ENCODE assay signal across 15 cellular contexts in the genomic region with DNA sequence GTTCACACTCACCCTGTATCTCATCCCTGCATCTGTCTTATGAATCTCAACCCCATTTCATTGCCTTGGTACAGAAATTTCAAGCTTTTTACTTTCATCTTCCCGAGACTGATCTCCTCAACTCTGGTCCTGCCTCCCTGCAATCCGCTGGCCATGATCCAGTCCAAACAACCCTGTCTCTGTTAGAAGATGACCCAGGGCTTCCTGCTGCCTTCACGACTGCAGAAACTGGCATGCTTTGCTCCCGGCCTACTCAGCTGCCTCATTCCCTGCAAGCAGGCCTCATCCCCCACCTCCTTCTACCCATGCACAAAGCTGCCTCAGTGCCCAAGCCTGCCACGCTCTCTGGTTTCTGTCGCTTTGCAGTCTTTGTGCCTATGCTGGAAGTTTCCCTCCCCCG. TPM values are rescaled to one million over a fixed set of nuclear protein-coding genes. Genes with fewer than 3 reads are reported as not detected.
DNase-seq lines count a peak whose midpoint lies in the region; ATAC-seq and TF ChIP-seq lines count a peak whose summit lies in the region.
"Had no signal": no experiment of that assay in that cellular context is flagged by ENCODE, and none has a peak within 500 bp of the region (broad histone marks: within the 10 kb centered on the region; RNA-seq: fewer than 3 reads in every experiment).

No MANE protein-coding gene starts in this region.

- WGBS in right cardiac atrium: 61% methylated on average over 7 of the region's 7 CpGs
- WGBS in mesendoderm (ENCODE audit: extremely low coverage, insufficient coverage, low lambda C conversion rate): no CpG with 5 or more reads among the region's 7 CpGs

- DNase-seq in right cardiac atrium (peak in 2 of 3 donors; percentile 51 to 72), Right ventricle myocardium inferior (ENCODE audit: missing footprints) (no peak), dermis blood vessel endothelial cell (peak; percentile 73), mesendoderm (no peak), ureter (ENCODE audit: low spot score) (peak; percentile 65), OCI-M2 (lab: John Stamatoyannopoulos, UW; ENCODE audit: unreplicated experiment) (no peak), 8988T (no peak), lower lobe of right lung (no peak)
- DNase-seq: body of pancreas; effector memory CD8-positive, alpha-beta T cell; NCI-H187 treated with DMSO at 0.1 percent for 48 hours; stimulated activated CD4-positive, alpha-beta T cell treated with anti-CD3 and anti-CD28 coated beads, Interleukin-1b, Interleukin-23, amount 100 ng/mL, for 48 hours had no signal

- TF ChIP-seq CTCF in lower lobe of right lung (IDR thresholded peaks at IDR 0.05): no peak

- H4K8ac ChIP-seq in mesendoderm (ENCODE audit: low read depth, low read length): no peak overlapping the region

- no peaks in the 10 kb centered on the region for H3K79me2 ChIP-seq in mesendoderm (ENCODE audit: control insufficient read depth, insufficient read depth, low read length)

- H3K27me3 ChIP-seq in right cardiac atrium (ENCODE audit: control insufficient read depth, insufficient read depth) (no peaks in the 10 kb centered on the region), mesendoderm (ENCODE audit: insufficient read depth, low read length, poor library complexity) (no peaks in the 10 kb centered on the region), lower lobe of right lung (ENCODE audit: low read depth) (no peaks in the 10 kb centered on the region)
- H3K27me3 ChIP-seq: body of pancreas, vagina had no signal

- no peak overlapping the region for H3K23ac ChIP-seq in mesendoderm (ENCODE audit: low read length)

- no peak overlapping the region for H3K4me2 ChIP-seq in mesendoderm (ENCODE audit: low read length)

- peak overlapping the region; percentile 2 for H3K56ac ChIP-seq in mesendoderm (ENCODE audit: low read length)

- H2AK5ac ChIP-seq in mesendoderm (ENCODE audit: low read length): no peak overlapping the region

- no peak overlapping the region for H2BK15ac ChIP-seq in mesendoderm (replicated peaks; ENCODE audit: low read depth)

- no peak overlapping the region for H2BK120ac ChIP-seq in mesendoderm (ENCODE audit: low read depth, low read length)

- H3K36me3 ChIP-seq in mesendoderm (ENCODE audit: control insufficient read depth, insufficient read depth, low read length): no peaks in the 10 kb centered on the region
- no peaks in the 10 kb centered on the region for H3K36me3 ChIP-seq in lower lobe of right lung
- H3K36me3 ChIP-seq: vagina had no signal

- ATAC-seq in right cardiac atrium (peak; percentile 37 to 79), Right ventricle myocardium inferior (no peak), lower lobe of right lung (no peak)
- ATAC-seq: activated CD4-positive, CD25-positive, alpha-beta regulatory T cell treated with anti-CD3 and anti-CD28 coated beads, Interleukin-2, amount 50 U/mL, for 24 hours; body of pancreas; effector memory CD8-positive, alpha-beta T cell; K562 had no signal

- H3K4ac ChIP-seq in mesendoderm (ENCODE audit: low read depth, low read length): no peak overlapping the region

- no peak overlapping the region for H3K18ac ChIP-seq in mesendoderm (ENCODE audit: low read length)

- H3K4me1 ChIP-seq in right cardiac atrium (ENCODE audit: control insufficient read depth, insufficient read depth, low read length) (no peaks in the 10 kb centered on the region), mesendoderm (ENCODE audit: control insufficient read depth, low read depth, low read length) (no peaks in the 10 kb centered on the region), lower lobe of right lung (no peaks in the 10 kb centered on the region)

- intact Hi-C loops in right cardiac atrium (cut with DNase I) (no loop called here), Right ventricle myocardium inferior (cut with DNase I) (no loop called here), lower lobe of right lung (cut with DNase I) (loop anchor here (10.0 kb wide), 1 partner anchor 166 kb away; no protein-coding TSS in a partner anchor)

- H3K27ac ChIP-seq in right cardiac atrium (ENCODE audit: low read length) (no peak overlapping the region), mesendoderm (ENCODE audit: low read depth, low read length) (no peak overlapping the region), lower lobe of right lung (no peak overlapping the region)
- H3K27ac ChIP-seq: body of pancreas, vagina had no signal

- no peaks in the 10 kb centered on the region for H3K79me1 ChIP-seq in mesendoderm (ENCODE audit: low read length)

- H3K4me3 ChIP-seq in right cardiac atrium (ENCODE audit: low read length) (no peak overlapping the region), mesendoderm (ENCODE audit: low read length) (no peak overlapping the region), lower lobe of right lung (no peak overlapping the region)
- H3K4me3 ChIP-seq: body of pancreas, K562, vagina had no signal

- H2BK5ac ChIP-seq in mesendoderm (ENCODE audit: low read length): no peak overlapping the region

- peak overlapping the region; percentile 6 for H4K5ac ChIP-seq in mesendoderm (ENCODE audit: low read length)

- H3K9ac ChIP-seq in mesendoderm (ENCODE audit: low read length): no peak overlapping the region

- H3K9me3 ChIP-seq in right cardiac atrium (ENCODE audit: control insufficient read depth, low read length) (no peaks in the 10 kb centered on the region), lower lobe of right lung (no peaks in the 10 kb centered on the region)
- H3K9me3 ChIP-seq: body of pancreas, vagina had no signal

RNA-seq across cellular contexts. Expression of a gene that starts 12.4 kb away (rescaled TPM):
- total RNA-seq in right cardiac atrium (10 to 100 TPM; 22.8 to 59.5 (median 27.8) TPM), Right ventricle myocardium inferior (11.4 TPM), dermis blood vessel endothelial cell (45.8 and 91.0 TPM in 2 replicates), ureter (230 TPM), lower lobe of right lung (29.5 TPM)
- polyA plus RNA-seq in right cardiac atrium: 31.1 TPM
- polyA plus RNA-seq in mesendoderm (2013, experiment 1 of 2): 44.3 TPM
- polyA plus RNA-seq in mesendoderm (2013, experiment 2 of 2): 42.6 TPM

Comparison
In these comparisons a context has a peak if more than half of its experiments do, and no peak if none do; other contexts are left out.
1. ATAC-seq: peak in right cardiac atrium (2 of 2); none in Right ventricle myocardium inferior (single experiment) and lower lobe of right lung (0 of 2).
2. DNase-seq: peak in right cardiac atrium (2 of 3), dermis blood vessel endothelial cell (single experiment) and ureter (single experiment); none in Right ventricle myocardium inferior (single experiment), mesendoderm (single experiment), OCI-M2 (single experiment), 8988T (single experiment) and lower lobe of right lung (single experiment).